8 cellular contexts compared by ENCODE assay signal in the genomic region with DNA sequence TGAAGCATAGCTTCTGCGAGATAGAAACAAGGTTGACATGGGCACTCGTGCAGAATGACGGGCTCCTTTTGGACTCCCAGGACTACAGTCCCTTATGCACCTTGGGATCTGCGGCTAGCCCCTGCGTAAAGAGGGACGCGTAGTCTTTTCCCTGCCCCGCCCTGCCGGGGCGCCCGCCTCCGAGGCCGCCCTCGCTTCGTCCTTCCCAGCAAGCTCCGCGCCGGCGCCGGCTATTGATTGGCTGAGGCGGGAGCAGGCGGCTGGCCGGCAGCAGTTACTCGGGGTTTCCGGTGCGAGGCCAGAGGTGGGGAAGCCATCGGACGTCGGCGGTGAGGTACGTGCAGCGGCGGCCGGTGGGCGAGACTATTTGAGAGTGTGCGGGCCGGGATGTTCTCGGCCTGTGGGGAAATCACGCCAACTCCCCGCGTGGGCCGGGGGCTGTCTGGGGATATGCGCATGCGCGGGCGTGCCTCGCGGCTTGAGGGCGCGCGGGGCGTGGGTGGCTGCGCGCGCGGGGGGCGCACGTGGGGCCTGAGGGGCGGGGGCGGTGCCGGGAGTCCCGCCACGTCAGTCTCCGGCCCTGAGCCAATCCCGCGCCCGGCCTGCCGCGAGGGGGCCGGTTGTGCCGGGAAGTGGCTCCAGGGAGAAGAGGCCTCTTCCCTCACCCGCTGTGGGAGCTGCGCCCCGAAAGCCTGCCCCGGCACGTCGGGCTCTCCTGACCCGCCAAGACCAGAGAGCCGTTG. TPM values are rescaled to one million over a fixed set of nuclear protein-coding genes. Genes with fewer than 3 reads are reported as not detected.
DNase-seq lines count a peak whose midpoint lies in the region; ATAC-seq, FAIRE-seq and TF ChIP-seq lines count a peak whose summit lies in the region.

A gene (plus strand): TSS at position 233 of the 743 bp plus-strand sequence. CDS start 671 bp downstream, outside the sequence.

- peak; percentile 86 for TF ChIP-seq POLR2A in GM12891 (IDR thresholded peaks at IDR 0.05; ENCODE audit: low read depth, low read length)

- ATAC-seq in HG02840 (IDR thresholded peaks at IDR 0.05; ENCODE audit: low FRiP score, unreplicated experiment), result peak; percentile 87
- ATAC-seq in left cardiac atrium, result peak; percentile 95
- peak; percentile 90 to 95 (median 92) for ATAC-seq in psoas muscle

- H3K9me3 ChIP-seq in psoas muscle, result no peaks in the 10 kb centered on the region

- no peak for TF ChIP-seq CTCF in psoas muscle (IDR thresholded peaks at IDR 0.05)

- H3K27ac ChIP-seq in psoas muscle, result peak within 1 kb of the TSS; percentile 98
- H3K27ac ChIP-seq in urinary bladder (ENCODE audit: low read depth), result peak within 1 kb of the TSS; percentile 90

- intact Hi-C loops in T-helper 1 cell treated with Interleukin-12 subunit alpha and Interleukin-12 subunit beta and Interleukin-4 antibody, amounts not matched to agents 30 ng/mL and 1 ng/mL, for 36 hours (cut with micrococcal nuclease), result loop anchor here (1.0 to 10.0 kb wide), 10 partner anchors 21 to 635 kb away; a partner anchor contains a TSS
- intact Hi-C loops in left cardiac atrium (cut with DNase I), result no loop called here
- intact Hi-C loops in psoas muscle (cut with DNase I), result loop anchor here in 1 of 2 donors (2.0 to 5.0 kb wide), 2 partner anchors 19 to 72 kb away; a partner anchor contains a TSS

- WGBS in psoas muscle, 3 donors, result 0 to 1% (median 0%) methylated on average over 42 to 79 of the region's 79 CpGs
- under 1% methylated on average over 79 of the region's 79 CpGs for WGBS in urinary bladder

- H3K4me1 ChIP-seq in psoas muscle, result peaks cover 39% of the 10 kb centered on the region
- H3K4me1 ChIP-seq in urinary bladder (ENCODE audit: insufficient read depth), result no peaks in the 10 kb centered on the region

- FAIRE-seq in GM12891 (lab: Jason Lieb, UNC), result peak; percentile 89

- H3K36me3 ChIP-seq in psoas muscle (ENCODE audit: insufficient read depth in 1 of 2, low read depth in 1 of 2), result peaks cover 3 to 44% of the 10 kb centered on the region in 2 donors
- no peaks in the 10 kb centered on the region for H3K36me3 ChIP-seq in urinary bladder (ENCODE audit: insufficient read depth)

- peak; percentile 96 for DNase-seq in GM12891 (ENCODE audit: insufficient read length, low spot score)
- peak; percentile 88 for DNase-seq in NCI-H146 (lab: John Stamatoyannopoulos, UW)
- DNase-seq in amniotic epithelial cell (ENCODE audit: low read depth), result peak; percentile 87
- peak; percentile 96 for DNase-seq in left cardiac atrium
- peak; percentile 96 to 97 for DNase-seq in psoas muscle

- no peaks in the 10 kb centered on the region for H3K27me3 ChIP-seq in psoas muscle (ENCODE audit: insufficient read depth in 3 of 3, low read length in 2 of 3)

- H3K4me3 ChIP-seq in psoas muscle (peak within 1 kb of the TSS; percentile 81), urinary bladder (ENCODE audit: low read depth, low read length) (peak within 1 kb of the TSS; percentile 58)

TF ChIP-seq in GM12891, 5 proteins besides CTCF, POLR2A, EP300 and RAD21:
- no peak for TF ChIP-seq SPI1 (IDR thresholded peaks at IDR 0.05; ENCODE audit: low read depth, low read length)
- peak; percentile 95 for TF ChIP-seq POLR2AphosphoS5 (IDR thresholded peaks at IDR 0.05; ENCODE audit: low read depth, low read length)
- peak; percentile 80; the same call in 1 of the 2 replicates for TF ChIP-seq POU2F2 (IDR thresholded peaks at IDR 0.05; ENCODE audit: low read depth, low read length)
- peak; percentile 59; the same call in 1 of the 2 replicates for TF ChIP-seq TAF1 (IDR thresholded peaks at IDR 0.05; ENCODE audit: low read depth, low read length)
- peak; percentile 14 for TF ChIP-seq PAX5 (IDR thresholded peaks at IDR 0.05; ENCODE audit: insufficient read depth, low read length, severe bottlenecking)
TF ChIP-seq in GM12891: peak in this region for 4.

RNA-seq across cellular contexts. Expression of the gene that starts here (rescaled TPM):
- 31.7 TPM for polyA plus RNA-seq in GM12891 (2012; ENCODE audit: low read depth, missing spikeins)
- 96.7 and 97.3 TPM in 2 replicates for total RNA-seq in T-helper 1 cell treated with Interleukin-12 subunit alpha and Interleukin-12 subunit beta and Interleukin-4 antibody, amounts not matched to agents 30 ng/mL and 1 ng/mL, for 36 hours
- total RNA-seq in left cardiac atrium, result 10 to 100 TPM; 20.3 to 35.6 TPM
- total RNA-seq in psoas muscle, result 10 to 100 TPM; 12.9 to 21.5 (median 19.7) TPM
- 10 to 100 TPM in 2 of 3 donors, 1 to 10 TPM in 1; 8.0 to 15.7 (median 12.6) TPM for polyA plus RNA-seq in psoas muscle
- 42.8 TPM for total RNA-seq in urinary bladder
- 33.0 TPM for polyA plus RNA-seq in urinary bladder

Comparison
In these comparisons a context has a peak if more than half of its experiments do, and no peak if none do; other contexts are left out.
1. Peak in every context shown above with its lines: DNase-seq, ATAC-seq, H3K4me3 ChIP-seq and H3K27ac ChIP-seq.